Comparison of ENCODE assay signal across 1 cellular context in genomic region chr14:21055473-21056117, GRCh38.
TF ChIP-seq lines count a peak whose summit lies in the region.

No MANE protein-coding gene starts in this region.

TF ChIP-seq in HepG2, 621 proteins besides CTCF, POLR2A, EP300 and RAD21 (continued from another document and continues in another):
- TF ChIP-seq RERE (CRISPR knock-in tag; IDR thresholded peaks at IDR 0.05; ENCODE audit: low read depth) = peak; percentile 69; the same call in 1 of the 2 replicates
- no peak for TF ChIP-seq HNRNPLL (IDR thresholded peaks at IDR 0.05; ENCODE audit: low read depth, low read length, poor library complexity, severe bottlenecking)
- TF ChIP-seq NCOA5 (CRISPR knock-in tag; IDR thresholded peaks at IDR 0.05) = no peak
- TF ChIP-seq ISX (CRISPR knock-in tag; conservative IDR thresholded peaks at IDR 0.05) = peak; percentile 88; the same call in 1 of the 2 replicates
- TF ChIP-seq, protein P1, sequence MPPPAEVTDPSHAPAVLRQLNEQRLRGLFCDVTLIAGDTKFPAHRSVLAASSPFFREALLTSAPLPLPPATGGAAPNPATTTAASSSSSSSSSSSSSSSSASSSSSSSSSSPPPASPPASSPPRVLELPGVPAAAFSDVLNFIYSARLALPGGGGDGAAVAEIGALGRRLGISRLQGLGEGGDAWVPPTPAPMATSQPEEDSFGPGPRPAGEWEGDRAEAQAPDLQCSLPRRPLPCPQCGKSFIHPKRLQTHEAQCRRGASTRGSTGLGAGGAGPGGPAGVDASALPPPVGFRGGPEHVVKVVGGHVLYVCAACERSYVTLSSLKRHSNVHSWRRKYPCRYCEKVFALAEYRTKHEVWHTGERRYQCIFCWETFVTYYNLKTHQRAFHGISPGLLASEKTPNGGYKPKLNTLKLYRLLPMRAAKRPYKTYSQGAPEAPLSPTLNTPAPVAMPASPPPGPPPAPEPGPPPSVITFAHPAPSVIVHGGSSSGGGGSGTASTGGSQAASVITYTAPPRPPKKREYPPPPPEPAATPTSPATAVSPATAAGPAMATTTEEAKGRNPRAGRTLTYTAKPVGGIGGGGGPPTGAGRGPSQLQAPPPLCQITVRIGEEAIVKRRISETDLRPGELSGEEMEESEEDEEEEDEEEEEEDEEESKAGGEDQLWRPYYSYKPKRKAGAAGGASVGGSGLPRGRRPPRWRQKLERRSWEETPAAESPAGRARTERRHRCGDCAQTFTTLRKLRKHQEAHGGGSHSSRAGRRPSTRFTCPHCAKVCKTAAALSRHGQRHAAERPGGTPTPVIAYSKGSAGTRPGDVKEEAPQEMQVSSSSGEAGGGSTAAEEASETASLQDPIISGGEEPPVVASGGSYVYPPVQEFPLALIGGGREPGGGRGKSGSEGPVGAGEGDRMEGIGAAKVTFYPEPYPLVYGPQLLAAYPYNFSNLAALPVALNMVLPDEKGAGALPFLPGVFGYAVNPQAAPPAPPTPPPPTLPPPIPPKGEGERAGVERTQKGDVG (CRISPR knock-in tag; IDR thresholded peaks at IDR 0.05; ENCODE audit: borderline replicate concordance) = peak; percentile 92; the same call in 1 of the 2 replicates
- TF ChIP-seq ZNF496 (CRISPR knock-in tag; IDR thresholded peaks at IDR 0.05; ENCODE audit: insufficient replicate concordance) = no peak
- no peak for TF ChIP-seq KLF11 (CRISPR knock-in tag; IDR thresholded peaks at IDR 0.05)
- TF ChIP-seq, protein P2, sequence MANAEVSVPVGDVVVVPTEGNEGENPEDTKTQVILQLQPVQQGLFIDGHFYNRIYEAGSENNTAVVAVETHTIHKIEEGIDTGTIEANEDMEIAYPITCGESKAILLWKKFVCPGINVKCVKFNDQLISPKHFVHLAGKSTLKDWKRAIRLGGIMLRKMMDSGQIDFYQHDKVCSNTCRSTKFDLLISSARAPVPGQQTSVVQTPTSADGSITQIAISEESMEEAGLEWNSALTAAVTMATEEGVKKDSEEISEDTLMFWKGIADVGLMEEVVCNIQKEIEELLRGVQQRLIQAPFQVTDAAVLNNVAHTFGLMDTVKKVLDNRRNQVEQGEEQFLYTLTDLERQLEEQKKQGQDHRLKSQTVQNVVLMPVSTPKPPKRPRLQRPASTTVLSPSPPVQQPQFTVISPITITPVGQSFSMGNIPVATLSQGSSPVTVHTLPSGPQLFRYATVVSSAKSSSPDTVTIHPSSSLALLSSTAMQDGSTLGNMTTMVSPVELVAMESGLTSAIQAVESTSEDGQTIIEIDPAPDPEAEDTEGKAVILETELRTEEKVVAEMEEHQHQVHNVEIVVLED (CRISPR knock-in tag; IDR thresholded peaks at IDR 0.05; ENCODE audit: borderline replicate concordance) = no peak; the same call in 1 of the 2 replicates
- no peak for TF ChIP-seq ZNF234 (CRISPR knock-in tag; conservative IDR thresholded peaks at IDR 0.05)
- TF ChIP-seq ZNF205 (CRISPR knock-in tag; IDR thresholded peaks at IDR 0.05) = peak; percentile 48; the same call in 1 of the 2 replicates
- TF ChIP-seq ZNF749 (CRISPR knock-in tag; IDR thresholded peaks at IDR 0.05; ENCODE audit: borderline replicate concordance) = no peak
- 0 out of 2 replicates have a peak, but pooled peaks have one; percentile 60 for TF ChIP-seq PHF20 (CRISPR knock-in tag; IDR thresholded peaks at IDR 0.05)
- peak; percentile 82; the same call in 1 of the 2 replicates for TF ChIP-seq SP5 (CRISPR knock-in tag; IDR thresholded peaks at IDR 0.05; ENCODE audit: borderline replicate concordance, low read depth)
- TF ChIP-seq SMAD1 (CRISPR knock-in tag; IDR thresholded peaks at IDR 0.05; ENCODE audit: borderline replicate concordance, low read depth) = peak; percentile 71; the same call in 1 of the 2 replicates
- TF ChIP-seq SMARCC2 (IDR thresholded peaks at IDR 0.05) = no peak
- TF ChIP-seq ZNF557 (CRISPR knock-in tag; IDR thresholded peaks at IDR 0.05) = no peak
- TF ChIP-seq, protein P3, sequence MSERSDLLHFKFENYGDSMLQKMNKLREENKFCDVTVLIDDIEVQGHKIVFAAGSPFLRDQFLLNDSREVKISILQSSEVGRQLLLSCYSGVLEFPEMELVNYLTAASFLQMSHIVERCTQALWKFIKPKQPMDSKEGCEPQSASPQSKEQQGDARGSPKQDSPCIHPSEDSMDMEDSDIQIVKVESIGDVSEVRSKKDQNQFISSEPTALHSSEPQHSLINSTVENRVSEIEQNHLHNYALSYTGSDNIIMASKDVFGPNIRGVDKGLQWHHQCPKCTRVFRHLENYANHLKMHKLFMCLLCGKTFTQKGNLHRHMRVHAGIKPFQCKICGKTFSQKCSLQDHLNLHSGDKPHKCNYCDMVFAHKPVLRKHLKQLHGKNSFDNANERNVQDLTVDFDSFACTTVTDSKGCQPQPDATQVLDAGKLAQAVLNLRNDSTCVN (CRISPR knock-in tag; IDR thresholded peaks at IDR 0.05; ENCODE audit: borderline replicate concordance) = no peak
- TF ChIP-seq, protein P4, sequence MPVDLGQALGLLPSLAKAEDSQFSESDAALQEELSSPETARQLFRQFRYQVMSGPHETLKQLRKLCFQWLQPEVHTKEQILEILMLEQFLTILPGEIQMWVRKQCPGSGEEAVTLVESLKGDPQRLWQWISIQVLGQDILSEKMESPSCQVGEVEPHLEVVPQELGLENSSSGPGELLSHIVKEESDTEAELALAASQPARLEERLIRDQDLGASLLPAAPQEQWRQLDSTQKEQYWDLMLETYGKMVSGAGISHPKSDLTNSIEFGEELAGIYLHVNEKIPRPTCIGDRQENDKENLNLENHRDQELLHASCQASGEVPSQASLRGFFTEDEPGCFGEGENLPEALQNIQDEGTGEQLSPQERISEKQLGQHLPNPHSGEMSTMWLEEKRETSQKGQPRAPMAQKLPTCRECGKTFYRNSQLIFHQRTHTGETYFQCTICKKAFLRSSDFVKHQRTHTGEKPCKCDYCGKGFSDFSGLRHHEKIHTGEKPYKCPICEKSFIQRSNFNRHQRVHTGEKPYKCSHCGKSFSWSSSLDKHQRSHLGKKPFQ (CRISPR knock-in tag; IDR thresholded peaks at IDR 0.05; ENCODE audit: insufficient replicate concordance) = no peak
- TF ChIP-seq NFATC3 (CRISPR knock-in tag; IDR thresholded peaks at IDR 0.05) = 0 out of 2 replicates have a peak, but pooled peaks have one; percentile 75
- TF ChIP-seq TFE3 (CRISPR knock-in tag; IDR thresholded peaks at IDR 0.05) = peak; percentile 67; the same call in 1 of the 2 replicates
- peak; percentile 68 for TF ChIP-seq TCF7 (IDR thresholded peaks at IDR 0.05; ENCODE audit: low read depth)
- TF ChIP-seq XBP1 (CRISPR knock-in tag; IDR thresholded peaks at IDR 0.05) = no peak; the same call in 1 of the 2 replicates
- peak; percentile 83 for TF ChIP-seq ZNF143 (CRISPR knock-in tag; IDR thresholded peaks at IDR 0.05)
- TF ChIP-seq SETDB1 (CRISPR knock-in tag; IDR thresholded peaks at IDR 0.05; ENCODE audit: borderline replicate concordance) = no peak
- TF ChIP-seq FOXO4 (CRISPR knock-in tag; conservative IDR thresholded peaks at IDR 0.05) = no peak
- TF ChIP-seq HMGXB4 (CRISPR knock-in tag; IDR thresholded peaks at IDR 0.05; ENCODE audit: borderline replicate concordance in 1 of 2, low read depth in 1 of 2) = 0 out of 4 replicates have a peak, but pooled peaks of 1 of the 2 experiments have one; percentile 61
- peak; percentile 75 for TF ChIP-seq JUND (CRISPR knock-in tag; IDR thresholded peaks at IDR 0.05)
- peak; percentile 69 for TF ChIP-seq MAX (IDR thresholded peaks at IDR 0.05)
- TF ChIP-seq SAP130 (CRISPR knock-in tag; IDR thresholded peaks at IDR 0.05; ENCODE audit: low read depth) = peak; percentile 95
- TF ChIP-seq PCBP2 (optimal IDR thresholded peaks at IDR 0.05; ENCODE audit: low read depth, low read length, poor library complexity, severe bottlenecking) = no peak
- TF ChIP-seq HNF1B (CRISPR knock-in tag; IDR thresholded peaks at IDR 0.05) = peak; percentile 97
- no peak for TF ChIP-seq ATF5 (CRISPR knock-in tag; IDR thresholded peaks at IDR 0.05; ENCODE audit: low read depth)
